In the genomic region with DNA sequence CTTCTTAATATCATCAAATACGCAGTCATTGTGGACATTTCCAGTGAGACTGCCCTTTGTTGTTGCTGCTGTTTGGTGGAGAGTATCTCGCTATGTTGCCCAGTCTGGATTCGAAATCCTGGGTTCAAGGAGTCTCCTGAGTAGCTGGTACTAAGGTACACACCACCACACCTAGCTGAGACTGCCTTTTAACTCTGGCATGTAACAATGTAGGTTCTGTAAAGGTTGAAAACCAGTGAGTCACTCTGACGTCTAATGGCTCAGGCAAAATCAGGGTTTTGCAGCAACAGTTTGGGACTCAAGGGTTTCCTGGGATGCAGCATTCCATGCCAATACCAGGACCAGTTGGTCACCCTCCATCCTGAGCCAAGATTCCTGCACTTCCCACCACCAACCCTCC, we compare ENCODE assay signal across 18 cellular contexts. TPM values are rescaled to one million over a fixed set of nuclear protein-coding genes. Genes with fewer than 3 reads are reported as not detected.
"Had no signal": no experiment of that assay in that cellular context is flagged by ENCODE, and none has a peak within 500 bp of the region (broad histone marks: within the 10 kb centered on the region; RNA-seq: fewer than 3 reads in every experiment).

No MANE protein-coding gene starts in this region.

- H3K9me3 ChIP-seq: sigmoid colon, testis had no signal

- H3K27ac ChIP-seq: heart right ventricle, left ventricle myocardium inferior, sigmoid colon, testis had no signal

- H3K4me1 ChIP-seq: heart right ventricle, left ventricle myocardium inferior, sigmoid colon, testis had no signal

- H3K27me3 ChIP-seq: sigmoid colon, testis had no signal

- H3K4me3 ChIP-seq: heart right ventricle, left ventricle myocardium inferior, sigmoid colon, testis had no signal

- H3K36me3 ChIP-seq: heart right ventricle, left ventricle myocardium inferior, sigmoid colon had no signal

- DNase-seq: activated CD4-positive, alpha-beta T cell treated with anti-CD3 and anti-CD28 coated beads, Interleukin-2, amount 50 U/mL, for 1 hour; activated naive CD4-positive, alpha-beta T cell treated with anti-CD3 and anti-CD28 coated beads, Interleukin-2, amount 10 ng/mL, durations not matched to agents 7 days and 5 days; activated T-cell treated with anti-CD3 and anti-CD28 coated beads for 4 hours; central memory CD4-positive, alpha-beta T cell; cortex of kidney; effector memory CD4-positive, alpha-beta T cell; erythroblast; heart right ventricle; left ventricle myocardium inferior; sigmoid colon; stimulated activated CD4-positive, alpha-beta T cell treated with anti-CD3 and anti-CD28 coated beads, Interleukin-12 subunit alpha, Interleukin-12 subunit beta, amount 100 ng/mL, for 4 hours; stimulated activated naive CD8-positive, alpha-beta T cell treated with anti-CD3 and anti-CD28 coated beads, Interleukin-15, amount 100 ng/mL, for 72 hours; testis had no signal

RNA-seq across cellular contexts. Expression of gene AQP9, which starts 52.2 kb away (rescaled TPM):
- total RNA-seq: activated T-helper 17 cell treated with anti-CD3 and anti-CD28 coated beads, Interleukin-2, amount 50 U/mL, for 72 hours; osteocyte; pulmonary artery endothelial cell; T-helper 2 cell treated with Interferon-gamma antibody and Interleukin-4, amounts not matched to agents 100 ng/mL and 5 ng/mL, for 36 hours had no signal
- polyA plus RNA-seq: neural cell had no signal
